ENCODE assay signal across 15 cellular contexts in genomic region chr7:572668-573495, GRCh38.
"Had no signal": no experiment of that assay in that cellular context is flagged by ENCODE, and none has a peak within 500 bp of the region (broad histone marks: within the 10 kb centered on the region; RNA-seq: fewer than 3 reads in every experiment).

No MANE protein-coding gene starts in this region.

- H3K9me3 Mint-ChIP-seq: immature natural killer cell; natural killer cell treated with Interleukin-12 subunit alpha and Interleukin-12 subunit beta and Interleukin-15 and Interleukin-18, amount 100 ng/mL, for 72 hours had no signal

- H3K4me1 Mint-ChIP-seq: activated CD4-positive, alpha-beta T cell treated with anti-CD3 and anti-CD28 coated beads for 36 hours; activated naive CD8-positive, alpha-beta T cell treated with anti-CD3 and anti-CD28 coated beads, Interleukin-2, amount 10 ng/mL, durations not matched to agents 7 days and 5 days; immature natural killer cell had no signal

- H3K36me3 Mint-ChIP-seq: immature natural killer cell; natural killer cell treated with Interleukin-12 subunit alpha and Interleukin-12 subunit beta and Interleukin-15 and Interleukin-18, amount 100 ng/mL, for 72 hours had no signal

- H3K27ac Mint-ChIP-seq: activated CD4-positive, alpha-beta T cell treated with anti-CD3 and anti-CD28 coated beads for 36 hours; activated CD8-positive, alpha-beta T cell treated with anti-CD3 and anti-CD28 coated beads for 36 hours; activated naive CD8-positive, alpha-beta T cell treated with anti-CD3 and anti-CD28 coated beads, Interleukin-2, amount 10 ng/mL, durations not matched to agents 7 days and 5 days; immature natural killer cell; natural killer cell treated with Interleukin-12 subunit alpha and Interleukin-12 subunit beta and Interleukin-15 and Interleukin-18, amount 100 ng/mL, for 72 hours had no signal

- H3K27me3 Mint-ChIP-seq: activated CD4-positive, alpha-beta T cell treated with anti-CD3 and anti-CD28 coated beads for 36 hours; activated CD8-positive, alpha-beta T cell treated with anti-CD3 and anti-CD28 coated beads for 36 hours; activated naive CD8-positive, alpha-beta T cell treated with anti-CD3 and anti-CD28 coated beads, Interleukin-2, amount 10 ng/mL, durations not matched to agents 7 days and 5 days; natural killer cell treated with Interleukin-12 subunit alpha and Interleukin-12 subunit beta and Interleukin-15 and Interleukin-18, amount 100 ng/mL, for 72 hours had no signal

- ATAC-seq: activated CD4-positive, alpha-beta T cell treated with anti-CD3 and anti-CD28 coated beads for 36 hours; activated CD8-positive, alpha-beta T cell treated with anti-CD3 and anti-CD28 coated beads for 36 hours; esophagus mucosa; left colon; mucosa of descending colon; natural killer cell treated with Interleukin-12 subunit alpha and Interleukin-12 subunit beta and Interleukin-15 and Interleukin-18, amount 100 ng/mL, for 72 hours had no signal

- H3K27me3 ChIP-seq: dorsolateral prefrontal cortex, ovary, tibial artery had no signal

- H3K36me3 ChIP-seq: ovary had no signal

- H3K4me3 Mint-ChIP-seq: activated CD4-positive, alpha-beta T cell treated with anti-CD3 and anti-CD28 coated beads for 36 hours; activated CD8-positive, alpha-beta T cell treated with anti-CD3 and anti-CD28 coated beads for 36 hours; activated naive CD8-positive, alpha-beta T cell treated with anti-CD3 and anti-CD28 coated beads, Interleukin-2, amount 10 ng/mL, durations not matched to agents 7 days and 5 days; immature natural killer cell; natural killer cell treated with Interleukin-12 subunit alpha and Interleukin-12 subunit beta and Interleukin-15 and Interleukin-18, amount 100 ng/mL, for 72 hours had no signal

- H3K27ac ChIP-seq: ovary had no signal

- H3K4me3 ChIP-seq: mucosa of descending colon, ovary, tibial artery had no signal

- DNase-seq: activated CD4-positive, alpha-beta T cell treated with anti-CD3 and anti-CD28 coated beads for 36 hours; activated CD8-positive, alpha-beta memory T cell treated with anti-CD3 and anti-CD28 coated beads, Interleukin-2, amount 50 U/mL, for 4 hours; activated CD8-positive, alpha-beta T cell treated with anti-CD3 and anti-CD28 coated beads for 36 hours; activated naive CD8-positive, alpha-beta T cell treated with anti-CD3 and anti-CD28 coated beads, Interleukin-2, amount 10 ng/mL, durations not matched to agents 7 days and 5 days; aorta; dorsolateral prefrontal cortex; immature natural killer cell; left colon; mucosa of descending colon; ovary; small intestine; T1000; tibial artery had no signal
